Comparison of ENCODE assay signal across 9 cellular contexts in genomic region chr18:54260376-54261072, GRCh38. TPM values are rescaled to one million over a fixed set of nuclear protein-coding genes. Genes with fewer than 3 reads are reported as not detected.
DNase-seq lines count a peak whose midpoint lies in the region; ATAC-seq and TF ChIP-seq lines count a peak whose summit lies in the region.
"Had no signal": no experiment of that assay in that cellular context is flagged by ENCODE, and none has a peak within 500 bp of the region (broad histone marks: within the 10 kb centered on the region; RNA-seq: fewer than 3 reads in every experiment).

No MANE protein-coding gene starts in this region.

- H3K27ac Mint-ChIP-seq in mesothelial cell of epicardium, result peak overlapping the region; percentile 59

- H3K4me3 Mint-ChIP-seq in mesothelial cell of epicardium, result no peak overlapping the region

- CTCF ChIA-PET in A673 (lab: Charles Lee), result no interaction called here

- no peaks in the 10 kb centered on the region for H3K36me3 ChIP-seq in A673 (ENCODE audit: insufficient read depth, low read length, poor library complexity, severe bottlenecking)

- DNase-seq in SKM-1 (lab: John Stamatoyannopoulos, UW; ENCODE audit: unreplicated experiment) (peak; percentile 76), mesothelial cell of epicardium (ENCODE audit: low spot score in 2 of 2, unreplicated experiment in 2 of 2) (no peak), NCI-H524 treated with DMSO at 0.1 percent for 48 hours (lab: John Stamatoyannopoulos, UW) (no peak), left lobe of liver (ENCODE audit: low spot score) (no peak), A673 (ENCODE audit: low spot score) (no peak)
- DNase-seq: NCI-H82 had no signal

- intact Hi-C loops in A673 (cut with micrococcal nuclease; ENCODE audit: unreplicated experiment), result no loop called here

- no TSS peak for BruUV-seq in A673 (replicated peaks; lab: Mats Ljungman, UMichigan)

- H3K27me3 ChIP-seq in A673 (replicated peaks; ENCODE audit: insufficient read depth, low read depth, low read length, poor library complexity), result no peaks in the 10 kb centered on the region

- peaks cover 28% of the 10 kb centered on the region for H3K4me1 Mint-ChIP-seq in mesothelial cell of epicardium

- no peaks in the 10 kb centered on the region for H3K4me1 ChIP-seq in A673 (ENCODE audit: insufficient read depth, low read length, poor library complexity, severe bottlenecking)

- ATAC-seq in GM18858 (IDR thresholded peaks at IDR 0.05; ENCODE audit: unreplicated experiment) (peak; percentile 23), HG02571 (IDR thresholded peaks at IDR 0.05; ENCODE audit: unreplicated experiment) (peak; percentile 29), left lobe of liver (no peak), GM19324 (IDR thresholded peaks at IDR 0.05; ENCODE audit: low FRiP score, unreplicated experiment) (no peak)

- H3K9me3 ChIP-seq in A673 (ENCODE audit: low read depth, low read length, poor library complexity, severe bottlenecking), result no peaks in the 10 kb centered on the region

- no peak overlapping the region for H3K4me3 ChIP-seq in A673 (ENCODE audit: low read depth, low read length, poor library complexity, severe bottlenecking)

- H3K27ac ChIP-seq in A673 (ENCODE audit: low read depth, low read length, poor library complexity, severe bottlenecking), result no peak overlapping the region

- H3K36me3 Mint-ChIP-seq in mesothelial cell of epicardium, result no peaks in the 10 kb centered on the region

- H3K27me3 Mint-ChIP-seq in mesothelial cell of epicardium (ENCODE audit: low read depth), result no peaks in the 10 kb centered on the region

- H3K9me3 Mint-ChIP-seq in mesothelial cell of epicardium, result no peaks in the 10 kb centered on the region

- POLR2A ChIA-PET in A673 (lab: Charles Lee; ENCODE audit: low non-redundant PET), result no interaction called here

- no peak for TF ChIP-seq CTCF in mesothelial cell of epicardium (IDR thresholded peaks at IDR 0.05; ENCODE audit: unreplicated experiment)
- TF ChIP-seq CTCF in A673 (conservative IDR thresholded peaks at IDR 0.05; ENCODE audit: low read depth, low read length), result no peak

RNA-seq across cellular contexts. Expression of gene POLI, which starts 8.8 kb away (rescaled TPM):
- 36.4 to 47.8 TPM (median 43.9 TPM) in 3 replicates for total RNA-seq in mesothelial cell of epicardium
- 12.8 TPM for total RNA-seq in left lobe of liver
- 33.6 and 35.6 TPM in 2 replicates for total RNA-seq in A673 (2021)

RNA-seq across cellular contexts. Expression of gene MBD2, which starts 36.1 kb away (rescaled TPM):
- 61.5 to 66.0 TPM (median 62.6 TPM) in 3 replicates for total RNA-seq in mesothelial cell of epicardium
- 29.1 TPM for total RNA-seq in left lobe of liver
- 79.7 and 86.7 TPM in 2 replicates for total RNA-seq in A673 (2021)

Comparison
In these comparisons a context has a peak if more than half of its experiments do, and no peak if none do; other contexts are left out.
1. ATAC-seq: peak in GM18858 (single experiment) and HG02571 (single experiment); none in left lobe of liver (single experiment) and GM19324 (single experiment).